In genomic region chr1:40039757-40040510, GRCh38 we compare ENCODE assay signal across 8 cellular contexts. TPM values are rescaled to one million over a fixed set of nuclear protein-coding genes. Genes with fewer than 3 reads are reported as not detected.
DNase-seq lines count a peak whose midpoint lies in the region; ATAC-seq and TF ChIP-seq lines count a peak whose summit lies in the region.

No MANE protein-coding gene starts in this region.

- H3K9me3 ChIP-seq in HUES6 (ENCODE audit: control insufficient read depth, insufficient read depth, low read depth, low read length), result no peaks in the 10 kb centered on the region

- no peak for TF ChIP-seq CTCF in fibroblast of the aortic adventitia (IDR thresholded peaks at IDR 0.05; ENCODE audit: insufficient read depth, low read length)
- TF ChIP-seq CTCF in neural crest cell (conservative IDR thresholded peaks at IDR 0.05), result no peak

- intact Hi-C loops in activated T-helper 2 cell treated with anti-CD3 and anti-CD28 coated beads, Interferon-gamma antibody, Interleukin-2, Interleukin-4, amounts not matched to agents 10 μg/mL and 5 μg/mL and 100 μg/mL, durations not matched to agents 14 hours and 24 hours and 36 hours (cut with micrococcal nuclease), result loop anchor here (1.0 to 10.0 kb wide), 7 partner anchors 9 to 655 kb away; partner anchors contain the start of genes MFSD2A, NFYC, RLF and ZMPSTE24

- H3K36me3 Mint-ChIP-seq in activated T-helper 2 cell treated with anti-CD3 and anti-CD28 coated beads, Interferon-gamma antibody, Interleukin-2, Interleukin-4, amounts not matched to agents 10 μg/mL and 5 μg/mL and 100 μg/mL, durations not matched to agents 14 hours and 24 hours and 36 hours (ENCODE audit: low read depth), result peaks cover 50% of the 10 kb centered on the region
- H3K36me3 Mint-ChIP-seq in neural crest cell (ENCODE audit: low read depth), result no peaks in the 10 kb centered on the region

- H3K27me3 ChIP-seq in HUES6 (ENCODE audit: control insufficient read depth, insufficient read depth, low read length), result no peaks in the 10 kb centered on the region

- peak overlapping the region; percentile 98 for H3K27ac ChIP-seq in HUES6 (ENCODE audit: low read depth, low read length)
- peak overlapping the region; percentile 95 for H3K27ac ChIP-seq in substantia nigra (ENCODE audit: low read depth, low read length, poor library complexity, severe bottlenecking)

- H3K27ac Mint-ChIP-seq in activated T-helper 2 cell treated with anti-CD3 and anti-CD28 coated beads, Interferon-gamma antibody, Interleukin-2, Interleukin-4, amounts not matched to agents 10 μg/mL and 5 μg/mL and 100 μg/mL, durations not matched to agents 14 hours and 24 hours and 36 hours, result peak overlapping the region; percentile 99
- H3K27ac Mint-ChIP-seq in neural crest cell (ENCODE audit: unreplicated experiment), result peak overlapping the region; percentile 98

- peak overlapping the region; percentile 94 for H3K4me3 Mint-ChIP-seq in activated T-helper 2 cell treated with anti-CD3 and anti-CD28 coated beads, Interferon-gamma antibody, Interleukin-2, Interleukin-4, amounts not matched to agents 10 μg/mL and 5 μg/mL and 100 μg/mL, durations not matched to agents 14 hours and 24 hours and 36 hours (ENCODE audit: low read depth)
- peak overlapping the region; percentile 97 for H3K4me3 Mint-ChIP-seq in neural crest cell

- peaks cover 54% of the 10 kb centered on the region for H3K4me1 Mint-ChIP-seq in activated T-helper 2 cell treated with anti-CD3 and anti-CD28 coated beads, Interferon-gamma antibody, Interleukin-2, Interleukin-4, amounts not matched to agents 10 μg/mL and 5 μg/mL and 100 μg/mL, durations not matched to agents 14 hours and 24 hours and 36 hours (ENCODE audit: low read depth)
- peaks cover 49% of the 10 kb centered on the region for H3K4me1 Mint-ChIP-seq in neural crest cell

- no peaks in the 10 kb centered on the region for H3K27me3 Mint-ChIP-seq in activated T-helper 2 cell treated with anti-CD3 and anti-CD28 coated beads, Interferon-gamma antibody, Interleukin-2, Interleukin-4, amounts not matched to agents 10 μg/mL and 5 μg/mL and 100 μg/mL, durations not matched to agents 14 hours and 24 hours and 36 hours (ENCODE audit: low read depth)
- no peaks in the 10 kb centered on the region for H3K27me3 Mint-ChIP-seq in neural crest cell (ENCODE audit: low read depth)

- ATAC-seq in GM21515 (IDR thresholded peaks at IDR 0.05; ENCODE audit: unreplicated experiment), result peak; percentile 63

- H3K4me1 ChIP-seq in HUES6 (ENCODE audit: control insufficient read depth, insufficient read depth, low read length), result peaks cover 12% of the 10 kb centered on the region; the same call in 1 of the 2 replicates

- peak overlapping the region; percentile 100 for H3K9ac ChIP-seq in HUES6 (ENCODE audit: low read length)

- H3K4me3 ChIP-seq in HUES6 (ENCODE audit: low read depth, low read length) (peak overlapping the region; percentile 84), fibroblast of the aortic adventitia (ENCODE audit: low read depth, low read length) (peak overlapping the region; percentile 81)

- no peaks in the 10 kb centered on the region for H3K9me3 Mint-ChIP-seq in activated T-helper 2 cell treated with anti-CD3 and anti-CD28 coated beads, Interferon-gamma antibody, Interleukin-2, Interleukin-4, amounts not matched to agents 10 μg/mL and 5 μg/mL and 100 μg/mL, durations not matched to agents 14 hours and 24 hours and 36 hours
- H3K9me3 Mint-ChIP-seq in neural crest cell, result no peaks in the 10 kb centered on the region

- H3K36me3 ChIP-seq in HUES6 (ENCODE audit: control insufficient read depth, insufficient read depth, low read length), result peaks cover 14% of the 10 kb centered on the region

- DNase-seq in DMS79 (lab: John Stamatoyannopoulos, UW) (peak; percentile 65), RPMI7951 (ENCODE audit: low read depth) (peak; percentile 97), fibroblast of the aortic adventitia (ENCODE audit: low read depth) (peak; percentile 81), neural crest cell (ENCODE audit: low read depth, low spot score) (peak; percentile 38), substantia nigra (lab: John Stamatoyannopoulos, UW) (peak in 42 of 49 donors; percentile 7 to 76 (median 54))
- DNase-seq in activated T-helper 2 cell treated with anti-CD3 and anti-CD28 coated beads, Interferon-gamma antibody, Interleukin-2, Interleukin-4, amounts not matched to agents 10 μg/mL and 5 μg/mL and 100 μg/mL, durations not matched to agents 14 hours and 24 hours and 36 hours (ENCODE audit: low spot score), result peak; percentile 85

RNA-seq across cellular contexts. Expression of gene CAP1, which starts 0.6 kb away (rescaled TPM):
- total RNA-seq in RPMI7951 (2014; rRNA removed; shearing (Covaris generic)), result 539 and 593 TPM in 2 replicates
- 512 and 520 TPM in 2 replicates for total RNA-seq in activated T-helper 2 cell treated with anti-CD3 and anti-CD28 coated beads, Interferon-gamma antibody, Interleukin-2, Interleukin-4, amounts not matched to agents 10 μg/mL and 5 μg/mL and 100 μg/mL, durations not matched to agents 14 hours and 24 hours and 36 hours
- total RNA-seq in fibroblast of the aortic adventitia (ENCODE audit: low replicate concordance) (68.1 and 376 TPM in 2 replicates), neural crest cell (213 TPM in 2 replicates)

RNA-seq across cellular contexts. Expression of gene PPT1, which starts 57.1 kb away (rescaled TPM):
- 88.5 and 99.4 TPM in 2 replicates for total RNA-seq in RPMI7951 (2014; rRNA removed; shearing (Covaris generic))
- total RNA-seq in activated T-helper 2 cell treated with anti-CD3 and anti-CD28 coated beads, Interferon-gamma antibody, Interleukin-2, Interleukin-4, amounts not matched to agents 10 μg/mL and 5 μg/mL and 100 μg/mL, durations not matched to agents 14 hours and 24 hours and 36 hours, result 87.8 and 92.3 TPM in 2 replicates
- total RNA-seq in fibroblast of the aortic adventitia (ENCODE audit: low replicate concordance), result 23.5 and 44.2 TPM in 2 replicates
- 91.2 and 95.4 TPM in 2 replicates for total RNA-seq in neural crest cell

Comparison
In these comparisons a context has a peak if more than half of its experiments do, and no peak if none do; other contexts are left out.
1. Peak in every context shown above with its lines: DNase-seq, ATAC-seq, H3K4me3 ChIP-seq and H3K27ac ChIP-seq.
2. DNase-seq: peak in every context shown above with its lines; median percentile 97 in RPMI7951; 85 in activated T-helper 2 cell treated with anti-CD3 and anti-CD28 coated beads, Interferon-gamma antibody, Interleukin-2, Interleukin-4, amounts not matched to agents 10 μg/mL and 5 μg/mL and 100 μg/mL, durations not matched to agents 14 hours and 24 hours and 36 hours; 81 in fibroblast of the aortic adventitia; 65 in DMS79; 54 in substantia nigra; 38 in neural crest cell.